In the genomic region with DNA sequence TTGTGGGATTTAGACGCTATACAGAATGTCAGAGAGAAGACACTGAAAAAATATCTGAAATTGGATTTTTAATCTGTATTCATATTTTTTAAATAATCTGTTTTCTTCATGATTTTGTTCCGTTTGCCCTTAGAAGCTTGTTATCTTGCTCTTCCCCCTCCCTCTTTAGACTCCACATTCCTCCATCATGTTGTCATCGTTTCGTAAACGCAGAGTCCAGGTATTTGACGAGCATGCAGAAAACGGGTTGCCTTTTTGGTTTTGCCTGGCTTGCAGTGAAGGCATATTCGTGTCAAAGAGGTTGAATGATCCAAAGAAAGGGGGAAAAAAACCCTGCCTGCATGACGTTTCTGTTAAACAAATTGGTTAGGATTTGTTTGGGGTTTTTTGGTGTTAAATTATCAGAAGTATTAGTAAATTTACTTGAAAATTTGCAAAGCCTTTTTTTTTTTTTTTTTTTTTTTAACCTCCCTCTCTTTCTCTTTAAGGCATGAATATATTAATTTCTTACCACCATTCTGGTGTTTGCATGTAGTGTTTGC, we compare ENCODE assay signal across 9 cellular contexts. TPM values are rescaled to one million over a fixed set of nuclear protein-coding genes. Genes with fewer than 3 reads are reported as not detected.
DNase-seq lines count a peak whose midpoint lies in the region; TF ChIP-seq lines count a peak whose summit lies in the region.
"Had no signal": no experiment of that assay in that cellular context is flagged by ENCODE, and none has a peak within 500 bp of the region (broad histone marks: within the 10 kb centered on the region; RNA-seq: fewer than 3 reads in every experiment).

No MANE protein-coding gene starts in this region.

- H3K4me3 Mint-ChIP-seq in activated T-cell treated with anti-CD3 and anti-CD28 coated beads, Interleukin-2, amount 50 U/mL, for 24 hours, result no peak overlapping the region

- no peak for TF ChIP-seq EP300 in tibial nerve (IDR thresholded peaks at IDR 0.05)

- no peaks in the 10 kb centered on the region for H3K27me3 ChIP-seq in ascending aorta
- H3K27me3 ChIP-seq in tibial nerve, result no peaks in the 10 kb centered on the region

- TF ChIP-seq CTCF in ascending aorta (IDR thresholded peaks at IDR 0.05), result no peak
- no peak for TF ChIP-seq CTCF in tibial nerve (IDR thresholded peaks at IDR 0.05)

- 11 to 22% methylated on average over 9 of the region's 9 CpGs for whole genome bisulfite sequencing in tibial nerve, 2 donors

- peaks cover 19% of the 10 kb centered on the region for H3K36me3 Mint-ChIP-seq in activated T-cell treated with anti-CD3 and anti-CD28 coated beads, Interleukin-2, amount 50 U/mL, for 24 hours (ENCODE audit: low read depth)

- H3K27ac Mint-ChIP-seq in activated T-cell treated with anti-CD3 and anti-CD28 coated beads, Interleukin-2, amount 50 U/mL, for 24 hours, result no peak overlapping the region

- H3K36me3 ChIP-seq in ascending aorta, result no peaks in the 10 kb centered on the region
- H3K36me3 ChIP-seq in tibial nerve, result no peaks in the 10 kb centered on the region

- peak overlapping the region; percentile 94 to 96 for H3K4me3 ChIP-seq in ascending aorta
- H3K4me3 ChIP-seq in tibial nerve, result peak overlapping the region in 2 of 4 donors; percentile 82 to 98

- H3K4me1 Mint-ChIP-seq in activated T-cell treated with anti-CD3 and anti-CD28 coated beads, Interleukin-2, amount 50 U/mL, for 24 hours (ENCODE audit: low read depth), result peaks cover 54% of the 10 kb centered on the region

- H3K27ac ChIP-seq in ascending aorta, result peak overlapping the region; percentile 96 to 98
- peak overlapping the region; percentile 20 to 98 (median 96) for H3K27ac ChIP-seq in tibial nerve
- H3K27ac ChIP-seq: 22Rv1 had no signal

- H3K9me3 Mint-ChIP-seq in activated T-cell treated with anti-CD3 and anti-CD28 coated beads, Interleukin-2, amount 50 U/mL, for 24 hours, result no peaks in the 10 kb centered on the region

- H3K9me3 ChIP-seq in ascending aorta (no peaks in the 10 kb centered on the region), tibial nerve (no peaks in the 10 kb centered on the region)

- peaks cover 13 to 62% of the 10 kb centered on the region in 2 donors for H3K4me1 ChIP-seq in ascending aorta
- H3K4me1 ChIP-seq in tibial nerve, result peaks cover 0 to 81% (median 68%) of the 10 kb centered on the region in 4 donors

- DNase-seq in DMS53 (lab: John Stamatoyannopoulos, UW) (peak; percentile 17), DMS53 treated with DMSO at 0.1 percent for 48 hours (lab: John Stamatoyannopoulos, UW; ENCODE audit: unreplicated experiment) (no peak), ascending aorta (ENCODE audit: low spot score in 2 of 2) (no peak), iPS-NIHi7 (ENCODE audit: extremely low spot score) (peak; percentile 59), tibial nerve (ENCODE audit: low spot score in 2 of 2) (no peak), UCSD-AML1 (lab: John Stamatoyannopoulos, UW; ENCODE audit: unreplicated experiment) (no peak), activated T-cell treated with anti-CD3 and anti-CD28 coated beads for 4 hours (no peak)
- no peak for DNase-seq in activated T-cell treated with anti-CD3 and anti-CD28 coated beads, Interleukin-2, amount 50 U/mL, for 24 hours

- no peaks in the 10 kb centered on the region for H3K27me3 Mint-ChIP-seq in activated T-cell treated with anti-CD3 and anti-CD28 coated beads, Interleukin-2, amount 50 U/mL, for 24 hours

- intact Hi-C loops in ascending aorta (cut with DNase I), result no loop called here

- no peak for TF ChIP-seq POLR2A in tibial nerve (IDR thresholded peaks at IDR 0.05)

RNA-seq across cellular contexts. Expression of a gene that starts 2.9 kb away (rescaled TPM):
- 687 TPM for total RNA-seq in ascending aorta
- 100 to 1,000 TPM; 491 to 540 (median 508) TPM for total RNA-seq in tibial nerve

RNA-seq across cellular contexts. Expression of a gene that starts 50.7 kb away (rescaled TPM):
- 6.3 TPM for total RNA-seq in ascending aorta
- total RNA-seq in tibial nerve, result 10 to 100 TPM; 24.5 to 30.4 (median 28.8) TPM

Comparison
In these comparisons a context has a peak if more than half of its experiments do, and no peak if none do; other contexts are left out.
1. DNase-seq: peak in DMS53 (single experiment) and iPS-NIHi7 (single experiment); none in DMS53 treated with DMSO at 0.1 percent for 48 hours (single experiment), ascending aorta (0 of 2), tibial nerve (0 of 2), activated T-cell treated with anti-CD3 and anti-CD28 coated beads, Interleukin-2, amount 50 U/mL, for 24 hours (single experiment), UCSD-AML1 (single experiment) and activated T-cell treated with anti-CD3 and anti-CD28 coated beads for 4 hours (single experiment).